22 cellular contexts compared by ENCODE assay signal in the genomic region with DNA sequence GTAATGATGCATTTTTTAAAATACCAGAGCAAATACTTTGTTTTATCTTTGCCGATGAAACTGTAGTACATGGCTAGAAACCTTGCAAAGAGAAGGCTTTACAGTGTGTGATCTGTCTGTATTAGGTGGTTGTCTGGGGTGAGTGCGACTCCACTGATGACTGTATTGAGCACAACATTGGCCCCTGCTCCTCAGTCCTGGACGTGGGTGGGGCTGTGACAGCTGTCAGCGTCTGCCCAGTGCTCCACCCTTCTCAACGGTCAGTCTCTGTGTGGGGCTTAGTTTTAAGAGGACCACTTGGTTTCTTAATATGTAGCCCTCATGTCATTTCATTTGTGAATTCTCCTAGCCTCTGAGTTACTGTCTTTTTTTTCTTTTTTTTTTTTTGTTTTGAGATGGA.
"Had no signal": no experiment of that assay in that cellular context is flagged by ENCODE, and none has a peak within 500 bp of the region (broad histone marks: within the 10 kb centered on the region; RNA-seq: fewer than 3 reads in every experiment).

No MANE protein-coding gene starts in this region.

- H3K9me3 ChIP-seq: MG63, SJSA1 had no signal

- H3K4me1 ChIP-seq: SJSA1 had no signal

- DNase-seq: KBM-7, MG63, NCI-H1092, NCI-H1105 treated with DMSO at 0.1 percent for 48 hours, NCI-H1417 treated with DMSO at 0.1 percent for 48 hours, NCI-H187, NCI-H2029, NCI-H2081 treated with DMSO at 0.1 percent for 48 hours, NCI-H2171, NCI-H226, NCI-H446, NCI-H510A, NCI-H524 treated with DMSO at 0.1 percent for 48 hours, NCI-H69, NCI-H774, Right ventricle myocardium superior, RPMI8226, SIG-M5 had no signal

- H3K4me3 ChIP-seq: MG63, SJSA1, SK-N-MC had no signal

- H3K27ac Mint-ChIP-seq: IgD-negative memory B cell had no signal

- H3K27ac ChIP-seq: HL-60, SJSA1, SK-N-MC had no signal

- H3K27me3 Mint-ChIP-seq: IgD-negative memory B cell had no signal

- H3K27me3 ChIP-seq: MG63, SJSA1 had no signal

- H3K9me3 Mint-ChIP-seq: IgD-negative memory B cell had no signal
